ENCODE assay signal across 25 cellular contexts in the genomic region with DNA sequence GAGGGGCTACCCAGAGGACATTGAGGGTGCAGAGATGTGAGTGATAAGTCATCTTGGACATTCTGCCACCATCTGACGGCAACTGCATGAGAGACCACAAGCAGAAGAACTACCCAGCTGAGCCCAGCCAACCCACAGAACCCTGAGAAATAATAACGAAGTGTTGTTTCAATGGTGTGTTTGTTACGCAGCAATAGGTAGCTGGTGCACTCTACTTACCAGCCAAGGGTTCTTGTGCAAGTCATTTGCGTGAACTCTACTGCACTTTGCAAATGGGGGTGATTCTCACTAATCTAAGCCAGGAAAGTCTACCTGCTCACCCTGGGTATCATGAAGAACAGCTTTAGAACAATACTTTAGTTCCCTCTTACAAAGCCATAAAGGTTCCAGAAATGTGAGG. TPM values are rescaled to one million over a fixed set of nuclear protein-coding genes. Genes with fewer than 3 reads are reported as not detected.
A peak's percentile ranks its signal among the peaks of the same experiment; 100 is the strongest.
DNase-seq lines count a peak whose midpoint lies in the region; ATAC-seq, FAIRE-seq and TF ChIP-seq lines count a peak whose summit lies in the region.
"Had no signal": no experiment of that assay in that cellular context is flagged by ENCODE, and none has a peak within 500 bp of the region (broad histone marks: within the 10 kb centered on the region; RNA-seq: fewer than 3 reads in every experiment).

No MANE protein-coding gene starts in this region.

- TF ChIP-seq EP300 in HepG2 (IDR thresholded peaks at IDR 0.05; ENCODE audit: low read depth in 2 of 2, low read length in 2 of 2) (no peak), HepG2 (CRISPR knock-in tag; IDR thresholded peaks at IDR 0.05; ENCODE audit: borderline replicate concordance) (no peak)

- in situ Hi-C loops in HepG2 (cut with HindIII; ENCODE audit: extremely low pct_ligation_motif_present, low pct_unique_long_range_greater_than_20kb) = loop anchor here (25.0 kb wide), 1 partner anchor 109 kb away; no protein-coding TSS in a partner anchor

- no TSS peak for BruUV-seq in HepG2 (replicated peaks; lab: Mats Ljungman, UMichigan)

- TF ChIP-seq CTCF in HepG2 (CRISPR knock-in tag; IDR thresholded peaks at IDR 0.05) = no peak
- TF ChIP-seq CTCF in right lobe of liver (IDR thresholded peaks at IDR 0.05) = no peak
- TF ChIP-seq CTCF in osteoblast (IDR thresholded peaks at IDR 0.05; ENCODE audit: extremely low read depth, low read depth, low read length) = no peak

- no peaks in the 10 kb centered on the region for H3K36me3 ChIP-seq in HepG2 (replicated peaks in 1 of 2; ENCODE audit: control insufficient read depth in 1 of 2, insufficient read depth in 2 of 2, low read length in 2 of 2)
- H3K36me3 ChIP-seq in right lobe of liver = no peaks in the 10 kb centered on the region
- no peaks in the 10 kb centered on the region for H3K36me3 ChIP-seq in osteoblast (ENCODE audit: insufficient read depth, low read length)
- H3K36me3 ChIP-seq: BE2C, HAP-1 had no signal

- TF ChIP-seq RAD21 in HepG2 (CRISPR knock-in tag; IDR thresholded peaks at IDR 0.05) = no peak

- H3K27ac ChIP-seq in HepG2 (ENCODE audit: extremely low read length, insufficient read depth, low read length) (no peak overlapping the region), right lobe of liver (no peak overlapping the region), osteoblast (ENCODE audit: low read depth, low read length) (no peak overlapping the region)
- H3K27ac ChIP-seq: A549; BLaER1 treated with 17β-estradiol and CSF1 and Interleukin-3, amounts not matched to agents 10 nM and 100 nM had no signal

- no peak overlapping the region for H3K9ac ChIP-seq in HepG2 (ENCODE audit: insufficient read depth, low read depth, low read length)
- H3K9ac ChIP-seq: BLaER1 treated with 17β-estradiol and CSF1 and Interleukin-3, amounts not matched to agents 10 nM and 100 nM had no signal

- FAIRE-seq in HepG2 (lab: Jason Lieb, UNC) = no peak
- FAIRE-seq: A549, D721Med, GM12891, GM18507, H54 had no signal

- H3K79me2 ChIP-seq in HepG2 (ENCODE audit: insufficient read depth, low read length) = no peaks in the 10 kb centered on the region
- no peaks in the 10 kb centered on the region for H3K79me2 ChIP-seq in osteoblast (ENCODE audit: insufficient read depth, low read length)

- H3K4me3 ChIP-seq in HepG2 (replicated peaks in 1 of 3; ENCODE audit: insufficient read depth in 1 of 3, low read depth in 2 of 3, low read length in 3 of 3) (no peak overlapping the region), right lobe of liver (no peak overlapping the region), osteoblast (ENCODE audit: insufficient read depth, low read length) (no peak overlapping the region)
- H3K4me3 ChIP-seq: A549; BLaER1 treated with 17β-estradiol and CSF1 and Interleukin-3, amounts not matched to agents 10 nM and 100 nM; HAP-1 had no signal

- no peak for TF ChIP-seq POLR2A in HepG2 (IDR thresholded peaks at IDR 0.05; ENCODE audit: insufficient read depth in 1 of 2, low read depth in 2 of 2, low read length in 2 of 2)
- TF ChIP-seq POLR2A in right lobe of liver (IDR thresholded peaks at IDR 0.05) = no peak

- H3K4me1 ChIP-seq in HepG2 (ENCODE audit: insufficient read depth, low read length) = peaks cover 20% of the 10 kb centered on the region
- H3K4me1 ChIP-seq in right lobe of liver = peaks cover 0 to 3% (median under 1%) of the 10 kb centered on the region in 4 donors
- peaks cover 6% of the 10 kb centered on the region for H3K4me1 ChIP-seq in osteoblast (ENCODE audit: insufficient read depth, low read length)
- H3K4me1 ChIP-seq: BE2C, HAP-1 had no signal

- ATAC-seq in HepG2 = no peak
- ATAC-seq in right lobe of liver = no peak
- ATAC-seq: A549 had no signal

- POLR2A ChIA-PET in HepG2 (lab: Yijun Ruan, JAX) = no interaction called here

- H2AFZ ChIP-seq in HepG2 (ENCODE audit: low read length) = no peak overlapping the region
- no peak overlapping the region for H2AFZ ChIP-seq in osteoblast (ENCODE audit: low read length)

- DNase-seq in HepG2 (ENCODE audit: low spot score) (no peak), right lobe of liver (no peak), islet precursor cell (peak; percentile 4), osteoblast (ENCODE audit: insufficient read length, low spot score, missing footprints) (peak; percentile 46), HuH-7 (ENCODE audit: low spot score) (no peak), DMS 273 (lab: John Stamatoyannopoulos, UW; ENCODE audit: unreplicated experiment) (no peak), Kasumi-1 (lab: John Stamatoyannopoulos, UW) (no peak)
- DNase-seq: 8988T; ACHN; AML-193; BE2C; CD4-positive, alpha-beta T cell; CD8-positive, alpha-beta memory T cell; DMS53; DMS79 treated with DMSO at 0.1 percent for 48 hours; GF-D8; GOT3 had no signal

- 89% methylated on average over 4 of the region's 4 CpGs for WGBS in HepG2 (ENCODE audit: low lambda C conversion rate)
- 83% methylated on average over 2 of the region's 4 CpGs for WGBS in right lobe of liver (ENCODE audit: insufficient coverage, low coverage, low lambda C conversion rate, missing lambda C conversion rate)

- H3K4me2 ChIP-seq in HepG2 (ENCODE audit: low read depth, low read length) (no peak overlapping the region), osteoblast (ENCODE audit: insufficient read depth, low read length) (no peak overlapping the region)
- H3K4me2 ChIP-seq: A549; BLaER1 treated with 17β-estradiol and CSF1 and Interleukin-3, amounts not matched to agents 10 nM and 100 nM had no signal

- CTCF ChIA-PET in HepG2 (lab: Yijun Ruan, JAX; ENCODE audit: low intra/inter-chr PET ratio, low total read pairs) = no interaction called here

- intact Hi-C loops in HepG2 (cut with micrococcal nuclease; ENCODE audit: unreplicated experiment) = no loop called here
- intact Hi-C loops in right lobe of liver (cut with DNase I) = no loop called here

- H4K20me1 ChIP-seq in HepG2 (ENCODE audit: insufficient read depth, low read length) (no peaks in the 10 kb centered on the region), osteoblast (ENCODE audit: insufficient read depth, low read length) (no peaks in the 10 kb centered on the region)
- H4K20me1 ChIP-seq: BLaER1 treated with 17β-estradiol and CSF1 and Interleukin-3, amounts not matched to agents 10 nM and 100 nM had no signal

- H3K9me3 ChIP-seq in HepG2 (ENCODE audit: low read length) (no peaks in the 10 kb centered on the region), right lobe of liver (no peaks in the 10 kb centered on the region), osteoblast (ENCODE audit: low read depth, low read length) (peaks cover 10% of the 10 kb centered on the region)
- H3K9me3 ChIP-seq: BE2C had no signal

- H3K27me3 ChIP-seq in HepG2 (ENCODE audit: control insufficient read depth in 1 of 2, insufficient read depth in 2 of 2, low read length in 2 of 2) (0 out of 5 replicates have a peak, but pooled peaks cover 0 to 2% of the 10 kb centered on the region in 2 experiments), right lobe of liver (no peaks in the 10 kb centered on the region), osteoblast (ENCODE audit: insufficient read depth, low read length) (peaks cover 3% of the 10 kb centered on the region)
- H3K27me3 ChIP-seq: BE2C; BLaER1 treated with 17β-estradiol and CSF1 and Interleukin-3, amounts not matched to agents 10 nM and 100 nM had no signal

RNA-seq across cellular contexts. Expression of a gene that starts 15.8 kb away (rescaled TPM):
- total RNA-seq in HepG2 (2016; rRNA removed; fragmentation: Illumina TruSeq; extraction: Trizol) (1.5 and 1.8 TPM in 2 replicates), right lobe of liver (1 to 10 TPM; 2.9 to 8.2 (median 5.0) TPM), osteoblast (2.7 and 3.6 TPM in 2 replicates)
- total RNA-seq in HepG2 (2016; cell fraction: cytosol; rRNA removed; fragmentation: Illumina TruSeq; extraction: Trizol; ENCODE audit: low read depth) = 0.53 and 0.71 TPM in 2 replicates
- 1.1 and 1.6 TPM in 2 replicates for total RNA-seq in HepG2 (2016; cell fraction: insoluble cytoplasmic fraction; rRNA removed; fragmentation: Illumina TruSeq; extraction: Trizol)
- 0.62 and 0.71 TPM in 2 replicates for total RNA-seq in HepG2 (2016; cell fraction: membrane; rRNA removed; fragmentation: Illumina TruSeq; extraction: Trizol)
- total RNA-seq in HepG2 (2016; cell fraction: nucleus; rRNA removed; fragmentation: Illumina TruSeq; extraction: Trizol) = 2.1 and 2.2 TPM in 2 replicates
- 0.78 and 0.84 TPM in 2 replicates for polyA plus RNA-seq in HepG2 (2011; rRNA removed)
- polyA plus RNA-seq in HepG2 (2011; cell fraction: cytosol; rRNA removed) = 0.49 and 0.62 TPM in 2 replicates
- polyA plus RNA-seq in HepG2 (2011; cell fraction: nucleus; rRNA removed) = 2.1 and 3.6 TPM in 2 replicates
- 0.75 and 0.95 TPM in 2 replicates for polyA plus RNA-seq in HepG2 (2012)
- 0.17 and 0.26 TPM in 2 replicates for polyA plus RNA-seq in HepG2 (2016; cell fraction: cytosol; fragmentation: Illumina TruSeq; extraction: Trizol; ENCODE audit: low read depth)
- polyA plus RNA-seq in HepG2 (2016; cell fraction: insoluble cytoplasmic fraction; fragmentation: Illumina TruSeq; extraction: Trizol; ENCODE audit: low read depth) = 0.76 and 1.3 TPM in 2 replicates
- 0.38 and 0.70 TPM in 2 replicates for polyA plus RNA-seq in HepG2 (2016; cell fraction: membrane; fragmentation: Illumina TruSeq; extraction: Trizol; ENCODE audit: low read depth)
- polyA plus RNA-seq in HepG2 (2016; cell fraction: nucleus; fragmentation: Illumina TruSeq; extraction: Trizol; ENCODE audit: insufficient read depth, low read depth) = 4.1 and 5.1 TPM in 2 replicates
- 4.5 and 19.4 TPM in 2 replicates for polyA minus RNA-seq in HepG2 (2011; rRNA and poly(A)+ RNA removed; ENCODE audit: low replicate concordance)
- 0.30 and 1.1 TPM in 2 replicates for polyA minus RNA-seq in HepG2 (2011; cell fraction: cytosol; rRNA and poly(A)+ RNA removed)
- polyA minus RNA-seq in HepG2 (2011; cell fraction: nucleus; rRNA and poly(A)+ RNA removed) = 2.0 and 3.5 TPM in 2 replicates
- polyA plus RNA-seq: CD14-positive monocyte had no signal

Comparison
In these comparisons a context has a peak if more than half of its experiments do, and no peak if none do; other contexts are left out.
1. DNase-seq: peak in islet precursor cell (single experiment) and osteoblast (single experiment); none in HepG2 (single experiment), right lobe of liver (0 of 3), HuH-7 (single experiment), DMS 273 (single experiment) and Kasumi-1 (0 of 2).